ENCODE assay signal across 18 cellular contexts in the genomic region with DNA sequence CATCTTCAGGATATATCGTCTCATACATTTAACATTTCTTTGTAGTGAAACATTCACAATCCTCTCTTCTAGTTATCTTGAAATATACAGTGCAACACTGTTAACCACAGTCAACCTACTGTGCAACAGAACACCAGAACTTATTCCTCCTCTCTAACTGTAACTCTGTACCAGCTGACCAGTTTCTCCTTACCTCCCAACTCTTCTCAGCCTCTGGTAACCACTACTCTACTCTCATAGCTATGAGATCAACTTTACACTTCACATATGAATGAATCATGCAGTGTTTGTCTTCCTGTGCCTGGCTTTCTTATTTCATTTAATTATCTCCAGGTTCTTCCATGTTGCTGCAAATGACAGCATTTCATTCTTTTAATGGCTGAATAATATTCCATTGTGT.
"Had no signal": no experiment of that assay in that cellular context is flagged by ENCODE, and none has a peak within 500 bp of the region (broad histone marks: within the 10 kb centered on the region; RNA-seq: fewer than 3 reads in every experiment).

No MANE protein-coding gene starts in this region.

- H3K36me3 ChIP-seq: adrenal gland, gastroesophageal sphincter, heart left ventricle, left ventricle myocardium inferior, thoracic aorta, upper lobe of left lung had no signal

- H3K27ac Mint-ChIP-seq: activated naive CD4-positive, alpha-beta T cell treated with anti-CD3 and anti-CD28 coated beads, Interleukin-2, amount 50 U/mL, for 24 hours; progenitor cell of endocrine pancreas; stimulated activated naive B cell treated with anti-CD40 and anti-IgM and Interleukin-4, amounts not matched to agents 10 μg/mL and 1 μg/mL and 100 μg/mL, for 72 hours; T-helper 1 cell treated with Interleukin-12 subunit alpha and Interleukin-12 subunit beta and Interleukin-4 antibody, amounts not matched to agents 30 μg/mL and 1 μg/mL, for 36 hours had no signal

- H3K4me3 Mint-ChIP-seq: activated naive CD4-positive, alpha-beta T cell treated with anti-CD3 and anti-CD28 coated beads, Interleukin-2, amount 50 U/mL, for 24 hours; neural crest cell; stimulated activated naive B cell treated with anti-CD40 and anti-IgM and Interleukin-4, amounts not matched to agents 10 μg/mL and 1 μg/mL and 100 μg/mL, for 72 hours; T-helper 1 cell treated with Interleukin-12 subunit alpha and Interleukin-12 subunit beta and Interleukin-4 antibody, amounts not matched to agents 30 μg/mL and 1 μg/mL, for 36 hours had no signal

- H3K27ac ChIP-seq: adrenal gland, gastroesophageal sphincter, heart left ventricle, left ventricle myocardium inferior, thoracic aorta, upper lobe of left lung, VCaP had no signal

- DNase-seq: activated CD4-positive, alpha-beta T cell treated with anti-CD3 and anti-CD28 coated beads, Interleukin-2, amount 50 U/mL, for 1 hour; activated CD4-positive, CD25-positive, alpha-beta regulatory T cell treated with anti-CD3 and anti-CD28 coated beads, Interleukin-2, amount 50 U/mL, for 72 hours; activated CD8-positive, alpha-beta memory T cell treated with anti-CD3 and anti-CD28 coated beads, Interleukin-2, amount 50 U/mL, for 48 hours; activated effector memory CD4-positive, alpha-beta T cell treated with anti-CD3 and anti-CD28 coated beads, Interleukin-2, amount 50 U/mL, for 16 hours; activated T-cell treated with anti-CD3 and anti-CD28 coated beads, Interleukin-2, amount 50 U/mL, for 48 hours; adrenal gland; heart left ventricle; left ventricle myocardium inferior; mammary epithelial cell; stimulated activated naive B cell treated with anti-CD40 and anti-IgM and Interleukin-4, amounts not matched to agents 10 μg/mL and 1 μg/mL and 100 μg/mL, for 72 hours; upper lobe of left lung had no signal

- H3K4me1 ChIP-seq: gastroesophageal sphincter had no signal

- H3K27me3 ChIP-seq: adrenal gland, gastroesophageal sphincter, heart left ventricle, upper lobe of left lung had no signal

- ATAC-seq: gastroesophageal sphincter; heart left ventricle; stimulated activated naive B cell treated with anti-CD40 and anti-IgM and Interleukin-4, amounts not matched to agents 10 μg/mL and 1 μg/mL and 100 μg/mL, for 72 hours had no signal

- H3K4me3 ChIP-seq: adrenal gland, gastroesophageal sphincter, heart left ventricle, left ventricle myocardium inferior, thoracic aorta, upper lobe of left lung had no signal

- H3K4me1 Mint-ChIP-seq: activated naive CD4-positive, alpha-beta T cell treated with anti-CD3 and anti-CD28 coated beads, Interleukin-2, amount 50 U/mL, for 24 hours; neural crest cell had no signal

- H3K27me3 Mint-ChIP-seq: activated naive CD4-positive, alpha-beta T cell treated with anti-CD3 and anti-CD28 coated beads, Interleukin-2, amount 50 U/mL, for 24 hours; progenitor cell of endocrine pancreas; stimulated activated naive B cell treated with anti-CD40 and anti-IgM and Interleukin-4, amounts not matched to agents 10 μg/mL and 1 μg/mL and 100 μg/mL, for 72 hours had no signal
